In genomic region chr6:137542713-137543112, GRCh38 we compare ENCODE assay signal across 25 cellular contexts. TPM values are rescaled to one million over a fixed set of nuclear protein-coding genes. Genes with fewer than 3 reads are reported as not detected.
DNase-seq lines count a peak whose midpoint lies in the region; ATAC-seq, FAIRE-seq and TF ChIP-seq lines count a peak whose summit lies in the region.
"Had no signal": no experiment of that assay in that cellular context is flagged by ENCODE, and none has a peak within 500 bp of the region (broad histone marks: within the 10 kb centered on the region; RNA-seq: fewer than 3 reads in every experiment).

No MANE protein-coding gene starts in this region.

- no peak for FAIRE-seq in GM12891 (lab: Jason Lieb, UNC)
- FAIRE-seq: GM12892 had no signal

- H3K4me1 Mint-ChIP-seq in activated naive CD4-positive, alpha-beta T cell treated with anti-CD3 and anti-CD28 coated beads for 36 hours (ENCODE audit: low read depth), result peaks cover 17% of the 10 kb centered on the region
- peaks cover 53% of the 10 kb centered on the region for H3K4me1 Mint-ChIP-seq in GM23338
- H3K4me1 Mint-ChIP-seq: IgD-negative memory B cell had no signal

- BruUV-seq in A673 (replicated peaks; lab: Mats Ljungman, UMichigan), result no TSS peak

- H3K27ac Mint-ChIP-seq in activated naive CD4-positive, alpha-beta T cell treated with anti-CD3 and anti-CD28 coated beads for 36 hours, result no peak overlapping the region
- peak overlapping the region; percentile 37 for H3K27ac Mint-ChIP-seq in GM23338
- H3K27ac Mint-ChIP-seq: IgD-negative memory B cell had no signal

- H3K9ac ChIP-seq in MM.1S (ENCODE audit: low read length), result no peak overlapping the region
- H3K9ac ChIP-seq in iPS-15b (ENCODE audit: low read depth, low read length), result no peak overlapping the region
- H3K9ac ChIP-seq: BLaER1 treated with 17β-estradiol and CSF1 and Interleukin-3, amounts not matched to agents 10 nM and 100 nM; GM23248 had no signal

- H3F3A ChIP-seq in GM23338 (replicated peaks; ENCODE audit: low read depth), result no peaks in the 10 kb centered on the region
- peaks cover 4% of the 10 kb centered on the region; the same call in 1 of the 2 replicates for H3F3A ChIP-seq in MM.1S (ENCODE audit: insufficient read depth, low read length)

- DNase-seq in activated naive CD4-positive, alpha-beta T cell treated with anti-CD3 and anti-CD28 coated beads for 36 hours, result peak; percentile 22
- no peak for DNase-seq in activated naive CD4-positive, alpha-beta T cell (lab: John Stamatoyannopoulos, UW)
- DNase-seq in GM23338 (ENCODE audit: low spot score), result no peak
- peak; percentile 43 for DNase-seq in MM.1S
- DNase-seq in A673 (ENCODE audit: low spot score), result no peak
- DNase-seq in GM12891 (ENCODE audit: insufficient read length, low spot score), result no peak
- DNase-seq: ACHN; CD4-positive, alpha-beta memory T cell; DMS 273 treated with DMSO at 0.1 percent for 48 hours; DMS79 treated with DMSO at 0.1 percent for 48 hours; GM23248; HCEC 1CT; MV-4-11; NCI-H1694; NCI-H446; NCI-H526; Right ventricle myocardium superior had no signal

- H2AFZ ChIP-seq in GM23338 (no peak overlapping the region), MM.1S (ENCODE audit: low read length) (peak overlapping the region; percentile 1; the same call in 1 of the 2 replicates)
- H2AFZ ChIP-seq: GM23248 had no signal

- H3K36me3 Mint-ChIP-seq in activated naive CD4-positive, alpha-beta T cell treated with anti-CD3 and anti-CD28 coated beads for 36 hours (ENCODE audit: low read depth), result no peaks in the 10 kb centered on the region
- H3K36me3 Mint-ChIP-seq in GM23338 (ENCODE audit: low read depth), result no peaks in the 10 kb centered on the region
- H3K36me3 Mint-ChIP-seq: CD4-positive, alpha-beta memory T cell; IgD-negative memory B cell had no signal

- TF ChIP-seq POLR2A in GM12891 (IDR thresholded peaks at IDR 0.05; ENCODE audit: low read depth, low read length), result no peak

- CTCF ChIA-PET in activated naive CD4-positive, alpha-beta T cell treated with anti-CD3 and anti-CD28 coated beads for 36 hours (lab: Charles Lee), result interaction anchor here (0.7 kb wide), 1 partner anchor 24 kb away, joined by 3 read pairs; no protein-coding TSS in a partner anchor
- CTCF ChIA-PET in A673 (lab: Charles Lee), result no interaction called here

- H3K4me2 ChIP-seq in GM23338, result peak overlapping the region; percentile 32
- H3K4me2 ChIP-seq in MM.1S (ENCODE audit: low read depth, low read length), result peak overlapping the region; percentile 20
- H3K4me2 ChIP-seq: BLaER1 treated with 17β-estradiol and CSF1 and Interleukin-3, amounts not matched to agents 10 nM and 100 nM had no signal

- no peak overlapping the region for H3K4me3 Mint-ChIP-seq in activated naive CD4-positive, alpha-beta T cell treated with anti-CD3 and anti-CD28 coated beads for 36 hours
- peak overlapping the region; percentile 41; the same call in 2 of the 3 replicates for H3K4me3 Mint-ChIP-seq in GM23338
- H3K4me3 Mint-ChIP-seq: IgD-negative memory B cell had no signal

- H3K9me3 ChIP-seq in MM.1S (replicated peaks; ENCODE audit: insufficient read depth, low read length) (no peaks in the 10 kb centered on the region), iPS-15b (ENCODE audit: control insufficient read depth, insufficient read depth, low read length) (no peaks in the 10 kb centered on the region), A673 (ENCODE audit: low read depth, low read length, poor library complexity, severe bottlenecking) (no peaks in the 10 kb centered on the region)
- H3K9me3 ChIP-seq: BLaER1 treated with 17β-estradiol and CSF1 and Interleukin-3, amounts not matched to agents 10 nM and 100 nM; Caco-2 had no signal

- peaks cover 11% of the 10 kb centered on the region for H3K9me2 ChIP-seq in GM23338 (ENCODE audit: insufficient read depth)
- H3K9me2 ChIP-seq in MM.1S (replicated peaks; ENCODE audit: insufficient read depth, low read length), result no peaks in the 10 kb centered on the region

- peaks cover 54% of the 10 kb centered on the region for H3K4me1 ChIP-seq in GM23338 (ENCODE audit: insufficient read depth)
- peaks cover 6% of the 10 kb centered on the region; the same call in 1 of the 2 replicates for H3K4me1 ChIP-seq in MM.1S (ENCODE audit: low read length)
- peaks cover 25% of the 10 kb centered on the region for H3K4me1 ChIP-seq in iPS-15b (ENCODE audit: control insufficient read depth, insufficient read depth, low read length)
- no peaks in the 10 kb centered on the region for H3K4me1 ChIP-seq in A673 (ENCODE audit: insufficient read depth, low read length, poor library complexity, severe bottlenecking)
- H3K4me1 ChIP-seq: BLaER1 treated with 17β-estradiol and CSF1 and Interleukin-3, amounts not matched to agents 10 nM and 100 nM; Caco-2 had no signal

- H3K27me3 ChIP-seq in GM23338 (ENCODE audit: insufficient read depth) (no peaks in the 10 kb centered on the region), MM.1S (replicated peaks; ENCODE audit: insufficient read depth, low read length) (no peaks in the 10 kb centered on the region), iPS-15b (ENCODE audit: control insufficient read depth, insufficient read depth, low read length) (no peaks in the 10 kb centered on the region), A673 (replicated peaks; ENCODE audit: insufficient read depth, low read depth, low read length, poor library complexity) (peaks cover 3% of the 10 kb centered on the region)
- H3K27me3 ChIP-seq: BLaER1 treated with 17β-estradiol and CSF1 and Interleukin-3, amounts not matched to agents 10 nM and 100 nM had no signal

- no peaks in the 10 kb centered on the region for H3K9me3 Mint-ChIP-seq in activated naive CD4-positive, alpha-beta T cell treated with anti-CD3 and anti-CD28 coated beads for 36 hours
- no peaks in the 10 kb centered on the region for H3K9me3 Mint-ChIP-seq in GM23338
- H3K9me3 Mint-ChIP-seq: IgD-negative memory B cell had no signal

- TF ChIP-seq CTCF in GM23338 (conservative IDR thresholded peaks at IDR 0.05; ENCODE audit: low read depth in 2 of 2) (no peak), MM.1S (IDR thresholded peaks at IDR 0.05; ENCODE audit: low read length) (no peak), A673 (conservative IDR thresholded peaks at IDR 0.05; ENCODE audit: low read depth, low read length) (no peak)

- no peaks in the 10 kb centered on the region for H3K79me2 ChIP-seq in GM23338 (replicated peaks; ENCODE audit: insufficient read depth)
- H3K79me2 ChIP-seq in MM.1S (ENCODE audit: low read length), result no peaks in the 10 kb centered on the region

- H3K4me3 ChIP-seq in GM23338 (peak overlapping the region; percentile 25), MM.1S (ENCODE audit: low read length) (peak overlapping the region; percentile 44), iPS-15b (ENCODE audit: low read depth, low read length) (peak overlapping the region; percentile 5), A673 (ENCODE audit: low read depth, low read length, poor library complexity, severe bottlenecking) (no peak overlapping the region)
- H3K4me3 ChIP-seq: BLaER1 treated with 17β-estradiol and CSF1 and Interleukin-3, amounts not matched to agents 10 nM and 100 nM; GM23248 had no signal

- intact Hi-C loops in activated naive CD4-positive, alpha-beta T cell treated with anti-CD3 and anti-CD28 coated beads for 36 hours (cut with micrococcal nuclease), result loop anchor here (1.0 kb wide), 1 partner anchor 136 kb away; no protein-coding TSS in a partner anchor
- intact Hi-C loops in A673 (cut with micrococcal nuclease; ENCODE audit: unreplicated experiment), result no loop called here

- H3K27ac ChIP-seq in GM23338 (ENCODE audit: low read depth), result no peak overlapping the region; the same call in 1 of the 2 replicates
- H3K27ac ChIP-seq in MM.1S (ENCODE audit: low read length), result peak overlapping the region; percentile 33; the same call in 1 of the 2 replicates
- H3K27ac ChIP-seq in A673 (ENCODE audit: low read depth, low read length, poor library complexity, severe bottlenecking), result no peak overlapping the region
- H3K27ac ChIP-seq: BLaER1 treated with 17β-estradiol and CSF1 and Interleukin-3, amounts not matched to agents 10 nM and 100 nM; GM23248 had no signal

- H3K27me3 Mint-ChIP-seq in activated naive CD4-positive, alpha-beta T cell treated with anti-CD3 and anti-CD28 coated beads for 36 hours (ENCODE audit: low read depth), result no peaks in the 10 kb centered on the region
- no peaks in the 10 kb centered on the region for H3K27me3 Mint-ChIP-seq in GM23338 (ENCODE audit: insufficient read depth, low read depth, poor library complexity)
- H3K27me3 Mint-ChIP-seq: CD4-positive, alpha-beta memory T cell had no signal

- ATAC-seq in GM23338, result no peak
- ATAC-seq: PC-3 had no signal

- H4K20me1 ChIP-seq in GM23338 (replicated peaks; ENCODE audit: insufficient read depth) (no peaks in the 10 kb centered on the region), MM.1S (ENCODE audit: insufficient read depth, low read length) (no peaks in the 10 kb centered on the region)
- H4K20me1 ChIP-seq: BLaER1 treated with 17β-estradiol and CSF1 and Interleukin-3, amounts not matched to agents 10 nM and 100 nM had no signal

- POLR2A ChIA-PET in A673 (lab: Charles Lee; ENCODE audit: low non-redundant PET), result no interaction called here

- H3K36me3 ChIP-seq in GM23338 (ENCODE audit: insufficient read depth), result no peaks in the 10 kb centered on the region
- no peaks in the 10 kb centered on the region for H3K36me3 ChIP-seq in MM.1S (replicated peaks; ENCODE audit: insufficient read depth, low read length)
- H3K36me3 ChIP-seq in iPS-15b (ENCODE audit: control insufficient read depth, insufficient read depth, low read length), result no peaks in the 10 kb centered on the region
- no peaks in the 10 kb centered on the region for H3K36me3 ChIP-seq in A673 (ENCODE audit: insufficient read depth, low read length, poor library complexity, severe bottlenecking)
- H3K36me3 ChIP-seq: BLaER1 treated with 17β-estradiol and CSF1 and Interleukin-3, amounts not matched to agents 10 nM and 100 nM had no signal

TF ChIP-seq in GM23338, 12 proteins besides CTCF, POLR2A, EP300 and RAD21:
- TF ChIP-seq EZH2 (IDR thresholded peaks at IDR 0.05; ENCODE audit: low read depth, unreplicated experiment) (no peak), JUNB (IDR thresholded peaks at IDR 0.05; ENCODE audit: unreplicated experiment) (no peak), CREB1 (CRISPR knock-in tag; IDR thresholded peaks at IDR 0.05; ENCODE audit: low read depth) (no peak), POLR2AphosphoS5 (IDR thresholded peaks at IDR 0.05; ENCODE audit: low read depth) (no peak), EZH2phosphoT487 (IDR thresholded peaks at IDR 0.05; ENCODE audit: unreplicated experiment) (no peak)

TF ChIP-seq in GM12891, 5 proteins besides CTCF, POLR2A, EP300 and RAD21:
- no peak for TF ChIP-seq SPI1 (IDR thresholded peaks at IDR 0.05; ENCODE audit: low read depth, low read length)
- no peak for TF ChIP-seq TAF1 (IDR thresholded peaks at IDR 0.05; ENCODE audit: low read depth, low read length)
- TF ChIP-seq POLR2AphosphoS5 (IDR thresholded peaks at IDR 0.05; ENCODE audit: low read depth, low read length), result no peak
- TF ChIP-seq POU2F2 (IDR thresholded peaks at IDR 0.05; ENCODE audit: low read depth, low read length), result no peak
- no peak for TF ChIP-seq PAX5 (IDR thresholded peaks at IDR 0.05; ENCODE audit: insufficient read depth, low read length, severe bottlenecking)

RNA-seq across cellular contexts. Expression of gene OLIG3, which starts 48.5 kb away (rescaled TPM):
- not detected for total RNA-seq in activated naive CD4-positive, alpha-beta T cell treated with anti-CD3 and anti-CD28 coated beads for 36 hours
- 0.27 and 1.1 TPM in 2 replicates for total RNA-seq in GM23338 (2014; rRNA removed; shearing (Covaris generic))
- polyA plus RNA-seq in GM23338 (2016; fragmentation: Nextera tagmentation; extraction: Ambion mirVana), result 0.10 and 0.35 TPM in 2 replicates
- not detected in 2 replicates for total RNA-seq in A673 (2021)
- not detected for polyA plus RNA-seq in GM12891 (2012; ENCODE audit: low read depth, missing spikeins)
- total RNA-seq: Caco-2; CD4-positive, alpha-beta memory T cell; GM23248; PC-3; Right ventricle myocardium superior; RPMI7951; SK-MEL-5 had no signal
- polyA plus RNA-seq: CD4-positive, alpha-beta memory T cell; GM23248; IgD-negative memory B cell had no signal

Comparison
In these comparisons a context has a peak if more than half of its experiments do, and no peak if none do; other contexts are left out.
1. DNase-seq: peak in activated naive CD4-positive, alpha-beta T cell treated with anti-CD3 and anti-CD28 coated beads for 36 hours (single experiment) and MM.1S (single experiment); none in activated naive CD4-positive, alpha-beta T cell (0 of 4), GM23338 (single experiment), A673 (single experiment) and GM12891 (single experiment).